In the genomic region with DNA sequence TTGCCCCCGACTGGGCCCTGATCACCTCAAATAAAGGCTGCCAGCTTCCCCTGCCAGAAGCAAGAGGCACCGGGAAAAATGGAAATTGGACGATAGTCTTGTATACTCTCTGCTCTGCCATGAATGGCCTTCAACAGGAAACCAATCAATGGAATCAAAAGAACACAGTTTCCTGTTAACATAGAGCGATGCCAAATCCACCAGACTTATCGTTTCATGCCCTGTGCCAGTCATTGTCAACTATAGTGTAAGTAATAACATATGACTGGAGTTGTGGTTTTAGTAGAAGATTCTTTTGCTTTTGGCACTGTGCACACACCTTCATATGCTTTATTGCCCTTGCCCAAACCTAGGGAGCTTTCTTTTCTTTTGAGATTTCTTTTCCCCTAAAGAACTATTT, we compare ENCODE assay signal across 21 cellular contexts.
DNase-seq lines count a peak whose midpoint lies in the region; ATAC-seq, FAIRE-seq and TF ChIP-seq lines count a peak whose summit lies in the region.
"Had no signal": no experiment of that assay in that cellular context is flagged by ENCODE, and none has a peak within 500 bp of the region (broad histone marks: within the 10 kb centered on the region; RNA-seq: fewer than 3 reads in every experiment).

No MANE protein-coding gene starts in this region.

- H3K4me2 ChIP-seq in astrocyte (ENCODE audit: low read length), result peak overlapping the region; percentile 0

- H3K9me3 ChIP-seq in astrocyte (ENCODE audit: insufficient read depth, low read depth, low read length), result no peaks in the 10 kb centered on the region
- H3K9me3 ChIP-seq: colonic mucosa, esophagus squamous epithelium, upper lobe of right lung had no signal

- H2AFZ ChIP-seq in astrocyte (ENCODE audit: low read depth, low read length), result no peak overlapping the region

- WGBS in lower leg skin, 2 donors, result 46 to 50% methylated on average over 5 of the region's 5 CpGs

- H3K36me3 Mint-ChIP-seq in astrocyte (ENCODE audit: low read depth, unreplicated experiment) (no peaks in the 10 kb centered on the region), nephron (ENCODE audit: low read depth) (no peaks in the 10 kb centered on the region)
- H3K36me3 Mint-ChIP-seq: CD4-positive, CD25-positive, alpha-beta regulatory T cell had no signal

- H3K79me2 ChIP-seq in astrocyte (ENCODE audit: insufficient read depth, low read length), result no peaks in the 10 kb centered on the region

- H3K4me1 Mint-ChIP-seq in astrocyte (ENCODE audit: low read depth, unreplicated experiment) (peaks cover 25% of the 10 kb centered on the region), nephron (peaks cover 61% of the 10 kb centered on the region)

- H3K27ac Mint-ChIP-seq in astrocyte (ENCODE audit: unreplicated experiment) (no peak overlapping the region), nephron (peak overlapping the region in 2 of 3 experiments; percentile 23 to 48)
- H3K27ac Mint-ChIP-seq: activated naive CD8-positive, alpha-beta T cell treated with anti-CD3 and anti-CD28 coated beads, Interleukin-2, amount 50 U/mL, for 24 hours; naive thymus-derived CD8-positive, alpha-beta T cell had no signal

- peak overlapping the region; percentile 9 for H3K27ac ChIP-seq in astrocyte (ENCODE audit: low read depth, low read length)
- H3K27ac ChIP-seq: colonic mucosa, esophagus squamous epithelium, HL-60, upper lobe of right lung had no signal

- intact Hi-C loops in lower leg skin (cut with DNase I; ENCODE audit: low total_unique reads), result no loop called here

- no peak for TF ChIP-seq POLR2A in lower leg skin (IDR thresholded peaks at IDR 0.05)

- H3K4me3 ChIP-seq in astrocyte (ENCODE audit: insufficient read depth, low read depth, low read length), result no peak overlapping the region
- no peak overlapping the region for H3K4me3 ChIP-seq in lower leg skin (ENCODE audit: low read depth, poor library complexity, severe bottlenecking)
- H3K4me3 ChIP-seq: colonic mucosa, esophagus squamous epithelium, GM12878, upper lobe of right lung had no signal

- H3K36me3 ChIP-seq in astrocyte (ENCODE audit: insufficient read depth, low read length), result no peaks in the 10 kb centered on the region
- H3K36me3 ChIP-seq: colonic mucosa, esophagus squamous epithelium, upper lobe of right lung had no signal

- no peaks in the 10 kb centered on the region for H3K9me3 Mint-ChIP-seq in astrocyte (ENCODE audit: unreplicated experiment)
- H3K9me3 Mint-ChIP-seq in nephron, result no peaks in the 10 kb centered on the region
- H3K9me3 Mint-ChIP-seq: activated naive CD8-positive, alpha-beta T cell treated with anti-CD3 and anti-CD28 coated beads, Interleukin-2, amount 50 U/mL, for 24 hours; naive thymus-derived CD8-positive, alpha-beta T cell had no signal

- H3K9ac ChIP-seq in astrocyte (ENCODE audit: low read length), result no peak overlapping the region

- H3K4me3 Mint-ChIP-seq in astrocyte (ENCODE audit: unreplicated experiment) (no peak overlapping the region), nephron (no peak overlapping the region)
- H3K4me3 Mint-ChIP-seq: activated naive CD8-positive, alpha-beta T cell treated with anti-CD3 and anti-CD28 coated beads, Interleukin-2, amount 50 U/mL, for 24 hours; naive thymus-derived CD8-positive, alpha-beta T cell had no signal

- H3K27me3 ChIP-seq in astrocyte (ENCODE audit: insufficient read depth, low read length), result no peaks in the 10 kb centered on the region
- H3K27me3 ChIP-seq: colonic mucosa, upper lobe of right lung had no signal

- TF ChIP-seq CTCF in astrocyte (IDR thresholded peaks at IDR 0.05; ENCODE audit: insufficient read depth, low read depth, low read length) (no peak), nephron (IDR thresholded peaks at IDR 0.05; ENCODE audit: unreplicated experiment in 3 of 3) (no peak), lower leg skin (IDR thresholded peaks at IDR 0.05) (no peak)

- no peaks in the 10 kb centered on the region for H3K27me3 Mint-ChIP-seq in astrocyte (ENCODE audit: low read depth, unreplicated experiment)
- peaks cover 9% of the 10 kb centered on the region for H3K27me3 Mint-ChIP-seq in nephron (ENCODE audit: low read depth)

- DNase-seq in ELR (ENCODE audit: low read depth) (peak; percentile 20), NCI-H1092 treated with DMSO at 0.1 percent for 48 hours (lab: John Stamatoyannopoulos, UW) (peak; percentile 91), astrocyte (ENCODE audit: low read depth) (peak; percentile 26), activated T-cell treated with anti-CD3 and anti-CD28 coated beads for 4 hours (no peak), lower leg skin (ENCODE audit: low spot score in 2 of 2) (no peak)
- DNase-seq: activated CD4-positive, CD25-positive, alpha-beta regulatory T cell treated with anti-CD3 and anti-CD28 coated beads, Interleukin-2, amount 50 U/mL, for 72 hours; activated naive CD8-positive, alpha-beta T cell treated with anti-CD3 and anti-CD28 coated beads, Interleukin-2, amount 50 U/mL, for 24 hours; colonic mucosa; esophagus squamous epithelium; Kasumi-1; left ventricle myocardium superior; naive thymus-derived CD8-positive, alpha-beta T cell; NCI-H2171; right cardiac atrium; stimulated activated CD4-positive, alpha-beta T cell treated with anti-CD3 and anti-CD28 coated beads, Interleukin-2, amount 100 ng/mL, for 48 hours; upper lobe of right lung had no signal

- FAIRE-seq in astrocyte (lab: Jason Lieb, UNC), result peak; percentile 23
- FAIRE-seq: GM12878 had no signal

- H3K4me1 ChIP-seq in astrocyte (ENCODE audit: insufficient read depth, low read length), result peaks cover 37% of the 10 kb centered on the region
- H3K4me1 ChIP-seq: colonic mucosa, upper lobe of right lung had no signal

- no peak for ATAC-seq in GM18517 (IDR thresholded peaks at IDR 0.05; ENCODE audit: unreplicated experiment)
- ATAC-seq: activated naive CD8-positive, alpha-beta T cell treated with anti-CD3 and anti-CD28 coated beads, Interleukin-2, amount 50 U/mL, for 24 hours; GM12878; left ventricle myocardium superior; naive thymus-derived CD8-positive, alpha-beta T cell; right cardiac atrium; upper lobe of right lung had no signal

- no peaks in the 10 kb centered on the region for H4K20me1 ChIP-seq in astrocyte (ENCODE audit: insufficient read depth, low read length)

Comparison
In these comparisons a context has a peak if more than half of its experiments do, and no peak if none do; other contexts are left out.
1. DNase-seq: peak in ELR (single experiment), NCI-H1092 treated with DMSO at 0.1 percent for 48 hours (single experiment) and astrocyte (single experiment); none in activated T-cell treated with anti-CD3 and anti-CD28 coated beads for 4 hours (single experiment) and lower leg skin (0 of 2).